ENCODE assay signal across 1 cellular context in the genomic region with DNA sequence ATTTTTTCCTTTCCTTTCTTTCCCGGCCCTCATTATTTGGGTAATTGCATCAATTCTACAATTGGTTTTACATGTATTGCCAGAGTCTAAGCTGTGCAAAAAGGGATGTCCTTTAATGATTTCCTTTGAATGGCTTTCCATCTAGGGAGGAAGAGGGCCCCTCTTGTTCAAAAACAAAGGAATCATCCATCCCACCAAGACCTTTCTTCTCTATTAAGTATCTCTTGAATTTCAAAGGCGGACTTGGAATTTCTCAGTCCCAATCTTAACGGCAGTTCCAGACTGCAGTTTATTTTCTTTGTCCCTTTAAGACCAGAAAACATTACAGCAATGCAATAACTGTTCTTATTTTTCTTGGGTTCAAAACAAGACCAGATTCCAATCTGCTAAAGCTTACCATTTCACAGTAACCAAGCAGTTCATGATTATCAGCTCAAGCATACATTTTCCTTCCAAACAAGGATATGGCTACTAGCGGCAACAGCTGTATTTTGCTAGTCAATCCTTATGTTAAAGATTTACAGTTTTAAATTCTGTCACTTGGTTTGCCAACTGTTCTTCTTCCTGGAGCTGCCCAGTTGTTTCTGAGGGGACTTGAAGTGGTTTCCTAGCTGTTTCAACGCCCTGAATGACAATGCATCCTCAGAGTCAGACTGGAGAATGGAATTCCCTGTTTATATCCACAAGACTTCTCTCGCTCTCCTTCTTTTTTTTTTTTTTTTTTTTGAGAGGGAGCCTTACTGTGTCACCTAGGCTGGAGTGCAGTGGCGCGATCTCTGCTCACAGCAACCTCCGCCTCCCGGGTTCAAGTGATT.
TF ChIP-seq lines count a peak whose summit lies in the region.

No MANE protein-coding gene starts in this region.

TF ChIP-seq in SK-N-SH treated with all-trans-retinoic acid at 6 μM for 48 hours, 23 proteins besides CTCF, POLR2A, EP300 and RAD21 (continued from another document):
- TF ChIP-seq, protein P1, sequence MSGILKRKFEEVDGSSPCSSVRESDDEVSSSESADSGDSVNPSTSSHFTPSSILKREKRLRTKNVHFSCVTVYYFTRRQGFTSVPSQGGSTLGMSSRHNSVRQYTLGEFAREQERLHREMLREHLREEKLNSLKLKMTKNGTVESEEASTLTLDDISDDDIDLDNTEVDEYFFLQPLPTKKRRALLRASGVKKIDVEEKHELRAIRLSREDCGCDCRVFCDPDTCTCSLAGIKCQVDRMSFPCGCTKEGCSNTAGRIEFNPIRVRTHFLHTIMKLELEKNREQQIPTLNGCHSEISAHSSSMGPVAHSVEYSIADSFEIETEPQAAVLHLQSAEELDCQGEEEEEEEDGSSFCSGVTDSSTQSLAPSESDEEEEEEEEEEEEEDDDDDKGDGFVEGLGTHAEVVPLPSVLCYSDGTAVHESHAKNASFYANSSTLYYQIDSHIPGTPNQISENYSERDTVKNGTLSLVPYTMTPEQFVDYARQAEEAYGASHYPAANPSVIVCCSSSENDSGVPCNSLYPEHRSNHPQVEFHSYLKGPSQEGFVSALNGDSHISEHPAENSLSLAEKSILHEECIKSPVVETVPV (CRISPR knock-in tag; IDR thresholded peaks at IDR 0.05), result no peak
- TF ChIP-seq BACH2 (CRISPR knock-in tag; IDR thresholded peaks at IDR 0.05; ENCODE audit: borderline replicate concordance) (no peak), ZFP3 (CRISPR knock-in tag; IDR thresholded peaks at IDR 0.05) (no peak), PPARA (CRISPR knock-in tag; IDR thresholded peaks at IDR 0.05; ENCODE audit: borderline replicate concordance) (no peak), ESRRG (CRISPR knock-in tag; IDR thresholded peaks at IDR 0.05) (no peak), ZNF565 (CRISPR knock-in tag; conservative IDR thresholded peaks at IDR 0.05; ENCODE audit: low read depth) (no peak), SNAI2 (CRISPR knock-in tag; IDR thresholded peaks at IDR 0.05) (no peak), TCF4 (CRISPR knock-in tag; IDR thresholded peaks at IDR 0.05; ENCODE audit: borderline replicate concordance) (no peak), ZNF70 (CRISPR knock-in tag; IDR thresholded peaks at IDR 0.05) (no peak)
- TF ChIP-seq, protein P2, sequence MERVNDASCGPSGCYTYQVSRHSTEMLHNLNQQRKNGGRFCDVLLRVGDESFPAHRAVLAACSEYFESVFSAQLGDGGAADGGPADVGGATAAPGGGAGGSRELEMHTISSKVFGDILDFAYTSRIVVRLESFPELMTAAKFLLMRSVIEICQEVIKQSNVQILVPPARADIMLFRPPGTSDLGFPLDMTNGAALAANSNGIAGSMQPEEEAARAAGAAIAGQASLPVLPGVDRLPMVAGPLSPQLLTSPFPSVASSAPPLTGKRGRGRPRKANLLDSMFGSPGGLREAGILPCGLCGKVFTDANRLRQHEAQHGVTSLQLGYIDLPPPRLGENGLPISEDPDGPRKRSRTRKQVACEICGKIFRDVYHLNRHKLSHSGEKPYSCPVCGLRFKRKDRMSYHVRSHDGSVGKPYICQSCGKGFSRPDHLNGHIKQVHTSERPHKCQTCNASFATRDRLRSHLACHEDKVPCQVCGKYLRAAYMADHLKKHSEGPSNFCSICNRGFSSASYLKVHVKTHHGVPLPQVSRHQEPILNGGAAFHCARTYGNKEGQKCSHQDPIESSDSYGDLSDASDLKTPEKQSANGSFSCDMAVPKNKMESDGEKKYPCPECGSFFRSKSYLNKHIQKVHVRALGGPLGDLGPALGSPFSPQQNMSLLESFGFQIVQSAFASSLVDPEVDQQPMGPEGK (CRISPR knock-in tag; IDR thresholded peaks at IDR 0.05; ENCODE audit: borderline replicate concordance), result no peak
